26 cellular contexts compared by ENCODE assay signal in genomic region chr14:42228611-42229010, GRCh38.
"Had no signal": no experiment of that assay in that cellular context is flagged by ENCODE, and none has a peak within 500 bp of the region (broad histone marks: within the 10 kb centered on the region; RNA-seq: fewer than 3 reads in every experiment).

No MANE protein-coding gene starts in this region.

- H3K4me3 ChIP-seq: left ventricle myocardium inferior, lung, pancreas, prostate gland, skin epidermis, suprapubic skin, thoracic aorta, tibial artery, upper lobe of right lung had no signal

- H3K4me3 Mint-ChIP-seq: mesothelial cell of epicardium; naive thymus-derived CD4-positive, alpha-beta T cell; nephron; neural crest cell; stimulated activated naive B cell treated with anti-CD40 and anti-IgM and Interleukin-4, amounts not matched to agents 10 μg/mL and 1 μg/mL and 100 μg/mL, for 72 hours; stimulated activated naive CD8-positive, alpha-beta T cell treated with anti-CD3 and anti-CD28 coated beads, Interleukin-15, Interleukin-2, amounts not matched to agents 100 ng/mL and 50 ng/mL, for 24 hours had no signal

- H3K27ac ChIP-seq: left ventricle myocardium inferior, pancreas, prostate gland, skin epidermis, suprapubic skin, thoracic aorta, tibial artery, upper lobe of right lung had no signal

- H3K4me1 Mint-ChIP-seq: naive thymus-derived CD4-positive, alpha-beta T cell; neural crest cell had no signal

- H3K36me3 ChIP-seq: left ventricle myocardium inferior, pancreas, prostate gland, suprapubic skin, thoracic aorta, tibial artery, upper lobe of right lung had no signal

- H3K9me3 Mint-ChIP-seq: stimulated activated naive CD8-positive, alpha-beta T cell treated with anti-CD3 and anti-CD28 coated beads, Interleukin-15, Interleukin-2, amounts not matched to agents 100 ng/mL and 50 ng/mL, for 24 hours had no signal

- DNase-seq: hypothalamus; islet precursor cell; left ventricle myocardium inferior; mesendoderm; naive thymus-derived CD4-positive, alpha-beta T cell; retina; right cardiac atrium; stimulated activated CD4-positive, alpha-beta T cell treated with anti-CD3 and anti-CD28 coated beads, Interleukin-12 subunit alpha, Interleukin-12 subunit beta, amount 100 ng/mL, for 4 hours; stimulated activated CD4-positive, alpha-beta T cell treated with anti-CD3 and anti-CD28 coated beads, Interleukin-15, amount 100 ng/mL, for 24 hours; stimulated activated CD4-positive, alpha-beta T cell treated with anti-CD3 and anti-CD28 coated beads, Interleukin-2, amount 100 ng/mL, for 24 hours; stimulated activated CD4-positive, alpha-beta T cell treated with anti-CD3 and anti-CD28 coated beads, Interleukin-4, amount 100 ng/mL, for 1 hour; stimulated activated naive B cell treated with anti-CD40 and anti-IgM and Interleukin-4, amounts not matched to agents 10 μg/mL and 1 μg/mL and 100 μg/mL, for 72 hours; tibial artery; trophoblast cell; upper lobe of right lung had no signal

- H3K27ac Mint-ChIP-seq: mesothelial cell of epicardium; naive thymus-derived CD4-positive, alpha-beta T cell; nephron; stimulated activated naive B cell treated with anti-CD40 and anti-IgM and Interleukin-4, amounts not matched to agents 10 μg/mL and 1 μg/mL and 100 μg/mL, for 72 hours; stimulated activated naive CD8-positive, alpha-beta T cell treated with anti-CD3 and anti-CD28 coated beads, Interleukin-15, Interleukin-2, amounts not matched to agents 100 ng/mL and 50 ng/mL, for 24 hours had no signal

- H3K4me1 ChIP-seq: left ventricle myocardium inferior, pancreas, prostate gland, tibial artery, upper lobe of right lung had no signal

- ATAC-seq: naive thymus-derived CD4-positive, alpha-beta T cell; pancreas; right cardiac atrium; sciatic nerve; stimulated activated naive B cell treated with anti-CD40 and anti-IgM and Interleukin-4, amounts not matched to agents 10 μg/mL and 1 μg/mL and 100 μg/mL, for 72 hours had no signal

- H3K9me3 ChIP-seq: pancreas, prostate gland, suprapubic skin, thoracic aorta, tibial artery, upper lobe of right lung had no signal

- H3K27me3 ChIP-seq: pancreas, suprapubic skin, upper lobe of right lung had no signal

- H3K36me3 Mint-ChIP-seq: mesothelial cell of epicardium; naive thymus-derived CD4-positive, alpha-beta T cell; stimulated activated naive B cell treated with anti-CD40 and anti-IgM and Interleukin-4, amounts not matched to agents 10 μg/mL and 1 μg/mL and 100 μg/mL, for 72 hours had no signal

- H3K27me3 Mint-ChIP-seq: naive thymus-derived CD4-positive, alpha-beta T cell; stimulated activated naive B cell treated with anti-CD40 and anti-IgM and Interleukin-4, amounts not matched to agents 10 μg/mL and 1 μg/mL and 100 μg/mL, for 72 hours; stimulated activated naive CD8-positive, alpha-beta T cell treated with anti-CD3 and anti-CD28 coated beads, Interleukin-15, Interleukin-2, amounts not matched to agents 100 ng/mL and 50 ng/mL, for 24 hours had no signal
